In genomic region chr15:78507831-78508160, GRCh38 we compare ENCODE assay signal across 8 cellular contexts. TPM values are rescaled to one million over a fixed set of nuclear protein-coding genes. Genes with fewer than 3 reads are reported as not detected.
A peak's percentile ranks its signal among the peaks of the same experiment; 100 is the strongest.
DNase-seq lines count a peak whose midpoint lies in the region; ATAC-seq and TF ChIP-seq lines count a peak whose summit lies in the region.

No MANE protein-coding gene starts in this region.

- H3K4me1 ChIP-seq in BE2C, result peaks cover 3% of the 10 kb centered on the region; the same call in 1 of the 2 replicates
- H3K4me1 ChIP-seq in OCI-LY1 (ENCODE audit: insufficient read depth, low read length, severe bottlenecking), result peaks cover 12% of the 10 kb centered on the region
- peaks cover 5% of the 10 kb centered on the region for H3K4me1 ChIP-seq in endocrine pancreas (ENCODE audit: control insufficient read depth, insufficient read depth, low read length)

- peak overlapping the region; percentile 86 to 98 (median 94) for H3K4me3 Mint-ChIP-seq in naive thymus-derived CD8-positive, alpha-beta T cell

- peak overlapping the region; percentile 65 for H3K4me2 ChIP-seq in OCI-LY1 (ENCODE audit: low read length)

- H3K27me3 ChIP-seq in BE2C, result peaks cover 10% of the 10 kb centered on the region
- no peaks in the 10 kb centered on the region for H3K27me3 ChIP-seq in OCI-LY1 (ENCODE audit: insufficient read depth, low read length)
- no peaks in the 10 kb centered on the region for H3K27me3 ChIP-seq in endocrine pancreas (ENCODE audit: control insufficient read depth, insufficient read depth, low read length)

- no peaks in the 10 kb centered on the region for H3K9me3 Mint-ChIP-seq in naive thymus-derived CD8-positive, alpha-beta T cell

- no peaks in the 10 kb centered on the region for H3K36me3 ChIP-seq in BE2C
- no peaks in the 10 kb centered on the region for H3K36me3 ChIP-seq in OCI-LY1 (ENCODE audit: insufficient read depth, low read length)
- no peaks in the 10 kb centered on the region for H3K36me3 ChIP-seq in endocrine pancreas (ENCODE audit: control insufficient read depth, insufficient read depth, low read length)

- no peak overlapping the region for H3K27ac ChIP-seq in OCI-LY1 (ENCODE audit: low read depth, low read length, poor library complexity, severe bottlenecking)

- H3K9me3 ChIP-seq in BE2C (no peaks in the 10 kb centered on the region), OCI-LY1 (ENCODE audit: low read length) (no peaks in the 10 kb centered on the region), endocrine pancreas (ENCODE audit: control insufficient read depth, low read length) (no peaks in the 10 kb centered on the region)

- H2AFZ ChIP-seq in OCI-LY1 (ENCODE audit: low read length), result no peak overlapping the region

- TF ChIP-seq CTCF in BE2C (IDR thresholded peaks at IDR 0.05; ENCODE audit: low read depth, low read length) (no peak), OCI-LY1 (IDR thresholded peaks at IDR 0.05; ENCODE audit: low read length) (no peak)

- peak; percentile 23 for ATAC-seq in GM21576 (IDR thresholded peaks at IDR 0.05; ENCODE audit: unreplicated experiment)
- ATAC-seq in naive thymus-derived CD8-positive, alpha-beta T cell, result peak in 1 of 2 donors; percentile 43

- H3K9me2 ChIP-seq in OCI-LY1 (ENCODE audit: low read depth, low read length), result no peaks in the 10 kb centered on the region

- H3K9ac ChIP-seq in OCI-LY1 (ENCODE audit: low read length) (peak overlapping the region; percentile 51), endocrine pancreas (ENCODE audit: control insufficient read depth, insufficient read depth, low read length) (peak overlapping the region; percentile 82)

- H3K4me1 Mint-ChIP-seq in naive thymus-derived CD8-positive, alpha-beta T cell, result peaks cover 10 to 29% (median 24%) of the 10 kb centered on the region in 4 donors

- H3K36me3 Mint-ChIP-seq in naive thymus-derived CD8-positive, alpha-beta T cell, result peaks cover 0 to 1% (median 0%) of the 10 kb centered on the region in 3 donors

- no peaks in the 10 kb centered on the region for H3K79me2 ChIP-seq in OCI-LY1 (ENCODE audit: insufficient read depth, low read length)

- H3K27ac Mint-ChIP-seq in naive thymus-derived CD8-positive, alpha-beta T cell, result peak overlapping the region; percentile 28 to 88 (median 78)

- H3K4me3 ChIP-seq in BE2C (ENCODE audit: low read depth, low read length), result peak overlapping the region; percentile 65
- H3K4me3 ChIP-seq in OCI-LY1 (ENCODE audit: low read depth, low read length, poor library complexity, severe bottlenecking), result peak overlapping the region; percentile 68
- H3K4me3 ChIP-seq in endocrine pancreas (ENCODE audit: control insufficient read depth, insufficient read depth, low read length), result peak overlapping the region; percentile 60

- H4K20me1 ChIP-seq in OCI-LY1 (ENCODE audit: insufficient read depth, low read length), result no peaks in the 10 kb centered on the region

- DNase-seq in BE2C (no peak), glomerular visceral epithelial cell (ENCODE audit: extremely low spot score) (no peak), NCI-H1092 treated with DMSO at 0.1 percent for 48 hours (lab: John Stamatoyannopoulos, UW) (no peak)
- peak in 1 of 10 donors; percentile 61 for DNase-seq in naive thymus-derived CD8-positive, alpha-beta T cell
- no peak for DNase-seq in NK-92 treated with Interleukin-12 subunit alpha and Interleukin-12 subunit beta, amount 100 ng/mL, for 24 hours (lab: John Stamatoyannopoulos, UW)

- POLR2A ChIA-PET in naive thymus-derived CD8-positive, alpha-beta T cell (lab: Charles Lee), result interaction anchor here (0.7 to 2.0 kb wide), 3 partner anchors 33 to 70 kb away, joined by 3 to 11 read pairs (median 4); partner anchors contain the start of genes IREB2 and PSMA4

- H3K27me3 Mint-ChIP-seq in naive thymus-derived CD8-positive, alpha-beta T cell, result peaks cover 0 to 7% (median 0%) of the 10 kb centered on the region in 5 donors

- no peaks in the 10 kb centered on the region for H3F3A ChIP-seq in OCI-LY1 (ENCODE audit: insufficient read depth, low read length)

RNA-seq across cellular contexts. Expression of gene HYKK, which starts 0.4 kb away (rescaled TPM):
- 0.32 TPM for polyA plus RNA-seq in BE2C (2012; ENCODE audit: insufficient read depth, insufficient read length, low read depth)
- 1 to 10 TPM; 3.6 to 3.8 TPM for total RNA-seq in naive thymus-derived CD8-positive, alpha-beta T cell
- polyA plus RNA-seq in naive thymus-derived CD8-positive, alpha-beta T cell, result 1 to 10 TPM; 3.0 to 5.9 (median 4.1) TPM

RNA-seq across cellular contexts. Expression of gene PSMA4, which starts 32.4 kb away (rescaled TPM):
- 123 TPM for polyA plus RNA-seq in BE2C (2012; ENCODE audit: insufficient read depth, insufficient read length, low read depth)
- 10 to 100 TPM; 87.0 to 92.5 TPM for total RNA-seq in naive thymus-derived CD8-positive, alpha-beta T cell
- polyA plus RNA-seq in naive thymus-derived CD8-positive, alpha-beta T cell, result 100 to 1,000 TPM; 170 to 218 (median 190) TPM

RNA-seq across cellular contexts. Expression of gene CHRNA5, which starts 57.5 kb away (rescaled TPM):
- polyA plus RNA-seq in BE2C (2012; ENCODE audit: insufficient read depth, insufficient read length, low read depth), result 14.3 TPM
- total RNA-seq in naive thymus-derived CD8-positive, alpha-beta T cell, result 1 to 10 TPM; 1.3 TPM
- under 1 TPM in 2 of 3 donors, not detected in 1; 0.34 to 0.47 TPM for polyA plus RNA-seq in naive thymus-derived CD8-positive, alpha-beta T cell
